8 cellular contexts compared by ENCODE assay signal in the genomic region with DNA sequence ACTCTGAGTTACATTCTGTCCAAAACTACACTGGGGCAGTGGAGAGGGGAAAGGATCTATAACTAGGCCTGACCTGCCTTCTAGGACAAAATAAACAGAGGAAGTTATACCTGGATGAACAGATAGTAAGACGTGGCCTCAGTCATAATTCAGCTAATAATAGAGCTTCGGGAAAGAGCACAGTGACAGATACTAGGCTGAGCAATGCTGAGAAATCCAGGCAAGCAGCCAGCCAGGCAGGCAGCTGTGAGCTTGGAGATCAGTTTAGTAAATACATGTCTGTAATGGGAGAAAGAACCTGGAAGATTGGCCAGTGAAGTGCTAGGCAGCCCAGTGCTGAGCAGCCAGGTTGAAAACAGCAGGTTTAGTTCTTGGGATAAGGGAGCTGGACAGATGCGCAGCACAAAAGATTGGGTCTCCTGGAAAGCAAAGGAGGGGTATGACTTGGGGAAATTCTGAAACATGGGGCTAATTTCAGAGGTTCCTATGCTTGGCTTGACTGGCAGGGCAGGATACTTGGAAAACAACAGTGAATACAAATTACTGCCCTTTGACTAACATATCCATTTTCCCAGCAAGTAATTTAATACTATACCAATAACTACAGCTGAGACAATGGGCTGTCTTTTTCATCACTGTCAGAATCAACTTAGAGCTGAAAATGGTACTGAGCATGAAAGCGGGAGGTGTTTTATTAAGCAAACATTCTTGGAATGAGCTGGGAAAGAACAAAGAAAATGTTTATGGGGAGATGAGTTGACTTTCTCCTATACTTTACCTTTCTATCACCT.
DNase-seq lines count a peak whose midpoint lies in the region; ATAC-seq lines count a peak whose summit lies in the region.

No MANE protein-coding gene starts in this region.

- H3K9ac ChIP-seq in adipocyte (ENCODE audit: low read length) (no peak overlapping the region), trophoblast cell (ENCODE audit: low read length) (no peak overlapping the region)

- peak overlapping the region; percentile 9 for H3K27ac ChIP-seq in right cardiac atrium (ENCODE audit: low read length)
- no peak overlapping the region for H3K27ac ChIP-seq in trophoblast cell (ENCODE audit: low read depth, low read length)

- no peak overlapping the region for H4K91ac ChIP-seq in trophoblast cell (ENCODE audit: low read depth, low read length)

- H3K18ac ChIP-seq in trophoblast cell (ENCODE audit: low read length) = no peak overlapping the region

- WGBS in right cardiac atrium = 50% methylated on average over 4 of the region's 4 CpGs
- no CpG with 5 or more reads among the region's 4 CpGs for WGBS in trophoblast cell (ENCODE audit: extremely low coverage, insufficient coverage, insufficient read length)

- no peak overlapping the region for H3K4me2 ChIP-seq in trophoblast cell (ENCODE audit: low read length)

- H3K79me2 ChIP-seq in trophoblast cell (ENCODE audit: control insufficient read depth, insufficient read depth, low read length, poor library complexity) = no peaks in the 10 kb centered on the region

- H4K8ac ChIP-seq in trophoblast cell (ENCODE audit: low read depth, low read length) = no peak overlapping the region

- H4K12ac ChIP-seq in trophoblast cell (ENCODE audit: low read depth, low read length) = no peak overlapping the region

- DNase-seq in NCI-H1092 (lab: John Stamatoyannopoulos, UW) (peak; percentile 92), adipocyte (ENCODE audit: low read depth) (peak; percentile 72), right cardiac atrium (peak; percentile 63 to 87 (median 85)), superior temporal gyrus (ENCODE audit: extremely low spot score) (peak; percentile 72), trophoblast cell (no peak)
- no peak for DNase-seq in stimulated activated CD8-positive, alpha-beta memory T cell treated with anti-CD3 and anti-CD28 coated beads, Interleukin-4, amount 100 ng/mL, for 48 hours

- H3K79me1 ChIP-seq in trophoblast cell (ENCODE audit: low read length) = no peaks in the 10 kb centered on the region

- H3K4me3 ChIP-seq in adipocyte (ENCODE audit: low read length) (no peak overlapping the region), right cardiac atrium (ENCODE audit: low read length) (no peak overlapping the region), trophoblast cell (ENCODE audit: low read depth, low read length) (no peak overlapping the region)

- H3K4me1 ChIP-seq in adipocyte (ENCODE audit: control insufficient read depth, insufficient read depth, low read length) (peaks cover 15% of the 10 kb centered on the region), right cardiac atrium (ENCODE audit: control insufficient read depth, insufficient read depth, low read length) (peaks cover 2% of the 10 kb centered on the region), trophoblast cell (ENCODE audit: control insufficient read depth in 1 of 2, insufficient read depth in 2 of 2, low read length in 2 of 2) (no peaks in the 10 kb centered on the region)

- no peak overlapping the region for H2BK5ac ChIP-seq in trophoblast cell (ENCODE audit: low read depth, low read length, poor library complexity)

- no peak overlapping the region for H3K23ac ChIP-seq in trophoblast cell (ENCODE audit: low read length)

- H2BK12ac ChIP-seq in trophoblast cell (ENCODE audit: low read length) = no peak overlapping the region

- no peak overlapping the region for H2BK120ac ChIP-seq in trophoblast cell (ENCODE audit: insufficient read depth, low read length, poor library complexity)

- no peaks in the 10 kb centered on the region for H3K27me3 ChIP-seq in adipocyte (replicated peaks; ENCODE audit: control insufficient read depth, insufficient read depth, low read length)
- H3K27me3 ChIP-seq in right cardiac atrium (ENCODE audit: control insufficient read depth, insufficient read depth) = no peaks in the 10 kb centered on the region
- no peaks in the 10 kb centered on the region for H3K27me3 ChIP-seq in trophoblast cell (ENCODE audit: insufficient read depth, low read length)

- ATAC-seq in right cardiac atrium (peak; percentile 93 to 94), HG03442 (IDR thresholded peaks at IDR 0.05; ENCODE audit: unreplicated experiment) (no peak), HG03025 (IDR thresholded peaks at IDR 0.05; ENCODE audit: low FRiP score, unreplicated experiment) (no peak)

- H3K36me3 ChIP-seq in adipocyte (ENCODE audit: control insufficient read depth, insufficient read depth, low read length, severe bottlenecking) (no peaks in the 10 kb centered on the region), trophoblast cell (ENCODE audit: control insufficient read depth in 1 of 2, insufficient read depth in 2 of 2, low read length in 2 of 2) (no peaks in the 10 kb centered on the region)

- H2AFZ ChIP-seq in trophoblast cell (ENCODE audit: insufficient read depth, low read length, poor library complexity) = no peak overlapping the region

- no peak overlapping the region for H3K4ac ChIP-seq in trophoblast cell (ENCODE audit: low read depth, low read length)

- no peak overlapping the region for H3K14ac ChIP-seq in trophoblast cell (ENCODE audit: low read length)

- H2AK5ac ChIP-seq in trophoblast cell (ENCODE audit: low read length) = no peak overlapping the region

- intact Hi-C loops in right cardiac atrium (cut with DNase I) = no loop called here

- H3K9me3 ChIP-seq in adipocyte (ENCODE audit: control insufficient read depth, low read length) = no peaks in the 10 kb centered on the region
- no peaks in the 10 kb centered on the region for H3K9me3 ChIP-seq in right cardiac atrium (ENCODE audit: control insufficient read depth, low read length)
- H3K9me3 ChIP-seq in trophoblast cell (ENCODE audit: insufficient read depth, low read depth, low read length) = no peaks in the 10 kb centered on the region

Comparison
In these comparisons a context has a peak if more than half of its experiments do, and no peak if none do; other contexts are left out.
1. DNase-seq: peak in NCI-H1092 (single experiment), adipocyte (single experiment), right cardiac atrium (3 of 3) and superior temporal gyrus (single experiment); none in stimulated activated CD8-positive, alpha-beta memory T cell treated with anti-CD3 and anti-CD28 coated beads, Interleukin-4, amount 100 ng/mL, for 48 hours (single experiment) and trophoblast cell (0 of 2).
2. ATAC-seq: peak in right cardiac atrium (2 of 2); none in HG03442 (single experiment) and HG03025 (single experiment).